ENCODE assay signal across 7 cellular contexts in the genomic region with DNA sequence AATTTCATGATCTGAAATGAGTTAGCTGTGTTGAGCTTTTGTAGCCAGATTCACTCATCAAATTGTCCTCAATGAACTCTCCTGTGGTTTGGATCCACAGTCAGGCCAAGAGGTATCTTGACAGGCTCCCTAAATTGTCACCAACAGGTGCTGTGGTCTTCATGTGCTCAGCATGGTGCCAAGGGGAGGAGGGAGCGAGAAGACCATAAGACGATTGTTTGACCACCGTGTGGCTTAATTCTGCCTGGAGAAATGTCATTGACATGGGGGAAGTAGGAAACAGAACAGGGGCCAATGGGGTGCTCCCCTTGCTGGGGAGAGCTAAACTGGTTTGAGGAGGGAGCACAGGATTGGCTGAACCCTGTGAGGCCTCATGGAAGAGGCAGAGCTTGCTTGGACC.
"Had no signal": no experiment of that assay in that cellular context is flagged by ENCODE, and none has a peak within 500 bp of the region (broad histone marks: within the 10 kb centered on the region; RNA-seq: fewer than 3 reads in every experiment).

No MANE protein-coding gene starts in this region.

- H3K4me3 ChIP-seq: GM23338 had no signal

- DNase-seq: H9, HCEC 1CT, IMR-90 had no signal

- FAIRE-seq: H1, H54, HTR-8/SVneo had no signal

- H3K4me2 ChIP-seq: GM23338 had no signal

- H3K4me1 Mint-ChIP-seq: GM23338, H9 had no signal

- H2AFZ ChIP-seq: GM23338 had no signal

- H3K4me3 Mint-ChIP-seq: GM23338, H9 had no signal

- H3K27ac Mint-ChIP-seq: GM23338, H9 had no signal
